In the genomic region with DNA sequence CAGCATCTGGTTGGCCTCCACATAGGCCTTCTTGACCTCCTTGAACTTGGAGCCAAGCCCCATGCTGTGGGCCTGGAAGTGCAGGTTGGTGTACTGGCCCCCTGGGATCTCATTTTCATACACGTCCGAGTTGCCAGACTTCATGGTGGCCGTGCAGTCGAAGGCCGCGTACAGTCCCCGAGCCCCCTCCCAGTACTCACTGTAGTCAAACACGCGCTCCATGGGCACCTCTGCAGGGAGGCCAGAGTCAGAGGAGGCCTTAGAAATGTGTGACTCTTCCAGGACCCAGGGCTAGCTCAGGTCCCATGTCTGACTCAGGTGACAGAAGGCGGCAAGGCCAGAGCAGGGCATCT, we compare ENCODE assay signal across 1 cellular context.
TF ChIP-seq lines count a peak whose summit lies in the region.

No MANE protein-coding gene starts in this region.

TF ChIP-seq in K562, 482 proteins besides CTCF, POLR2A, EP300 and RAD21:
- no peak for TF ChIP-seq HDAC6 (IDR thresholded peaks at IDR 0.05; ENCODE audit: low read depth, low read length)
- TF ChIP-seq TCF7 (IDR thresholded peaks at IDR 0.05; ENCODE audit: borderline replicate concordance), result no peak
- TF ChIP-seq POLR2G (IDR thresholded peaks at IDR 0.05; ENCODE audit: low read depth, low read length), result 0 out of 2 replicates have a peak, but pooled peaks have one; percentile 25
- no peak for TF ChIP-seq ZNF584 (CRISPR knock-in tag; IDR thresholded peaks at IDR 0.05; ENCODE audit: low read depth)
